8 cellular contexts compared by ENCODE assay signal in the genomic region with DNA sequence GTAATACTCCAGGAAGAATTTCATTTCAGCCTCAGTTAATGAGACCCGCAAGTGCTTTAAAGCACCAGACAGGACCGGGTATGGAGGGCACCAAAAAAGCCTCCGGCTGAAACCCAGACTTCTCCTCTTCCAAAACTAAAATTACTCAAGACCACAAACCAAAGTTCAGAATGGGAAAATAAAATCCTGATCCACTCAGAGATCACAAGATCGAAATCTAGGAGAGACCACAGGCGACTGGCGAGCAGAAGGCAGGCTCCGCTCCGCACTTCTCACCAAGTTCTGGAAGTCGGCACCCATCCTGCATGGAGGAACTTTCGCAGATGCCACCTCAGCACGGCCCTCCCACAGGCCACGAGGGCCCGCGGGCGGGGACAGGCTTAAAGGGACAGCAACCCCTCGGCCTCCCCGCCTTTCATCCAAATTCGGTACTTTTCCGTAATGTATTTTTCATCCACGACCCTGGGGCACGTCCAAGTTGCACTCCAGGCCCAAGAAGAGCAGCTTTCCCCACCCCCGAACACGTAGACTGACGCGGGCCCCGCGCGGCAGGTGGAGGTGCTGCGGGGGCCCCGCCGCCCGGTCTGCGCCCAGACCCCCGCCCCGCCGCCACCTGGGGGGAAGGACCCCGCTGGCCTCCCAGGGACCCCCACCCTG. TPM values are rescaled to one million over a fixed set of nuclear protein-coding genes. Genes with fewer than 3 reads are reported as not detected.
DNase-seq lines count a peak whose midpoint lies in the region; ATAC-seq and TF ChIP-seq lines count a peak whose summit lies in the region.

No MANE protein-coding gene starts in this region.

- ATAC-seq in HG03159 (IDR thresholded peaks at IDR 0.05; ENCODE audit: unreplicated experiment): peak; percentile 40
- ATAC-seq in omental fat pad (ENCODE audit: low FRiP score): peak; percentile 55

- H3K36me3 ChIP-seq in suprapubic skin: peaks cover 4% of the 10 kb centered on the region

- TF ChIP-seq CTCF in omental fat pad (IDR thresholded peaks at IDR 0.05): no peak
- no peak for TF ChIP-seq CTCF in suprapubic skin (IDR thresholded peaks at IDR 0.05)

- H3K27me3 Mint-ChIP-seq in activated naive CD8-positive, alpha-beta T cell treated with anti-CD3 and anti-CD28 coated beads for 36 hours: no peaks in the 10 kb centered on the region

- no peak for TF ChIP-seq EP300 in suprapubic skin (IDR thresholded peaks at IDR 0.05)

- peak overlapping the region; percentile 94 for H3K27ac ChIP-seq in suprapubic skin

- WGBS in suprapubic skin: 0% methylated on average over 21 of the region's 37 CpGs

- peaks cover 13% of the 10 kb centered on the region for H3K9me3 Mint-ChIP-seq in activated naive CD8-positive, alpha-beta T cell treated with anti-CD3 and anti-CD28 coated beads for 36 hours

- H3K4me3 ChIP-seq in suprapubic skin: peak overlapping the region; percentile 95

- peaks cover 47% of the 10 kb centered on the region for H3K4me1 ChIP-seq in suprapubic skin

- peaks cover 36% of the 10 kb centered on the region for H3K4me1 Mint-ChIP-seq in activated naive CD8-positive, alpha-beta T cell treated with anti-CD3 and anti-CD28 coated beads for 36 hours

- peaks cover 43% of the 10 kb centered on the region for H3K36me3 Mint-ChIP-seq in activated naive CD8-positive, alpha-beta T cell treated with anti-CD3 and anti-CD28 coated beads for 36 hours

- peak overlapping the region; percentile 87 for H3K27ac Mint-ChIP-seq in activated naive CD8-positive, alpha-beta T cell treated with anti-CD3 and anti-CD28 coated beads for 36 hours

- TF ChIP-seq POLR2A in suprapubic skin (IDR thresholded peaks at IDR 0.05): no peak

- intact Hi-C loops in head of caudate nucleus (cut with DNase I): no loop called here

- DNase-seq in NCI-H345 (lab: John Stamatoyannopoulos, UW) (peak; percentile 44), NCI-H345 treated with DMSO at 0.1 percent for 48 hours (lab: John Stamatoyannopoulos, UW; ENCODE audit: unreplicated experiment) (no peak), SKM-1 treated with dmso at 0.1 percent for 144 hours (lab: John Stamatoyannopoulos, UW; ENCODE audit: unreplicated experiment) (peak; percentile 32), head of caudate nucleus (peak; percentile 70 to 93 (median 83)), omental fat pad (ENCODE audit: low spot score) (peak; percentile 67), suprapubic skin (ENCODE audit: low spot score in 2 of 2) (peak; percentile 89 to 95)
- DNase-seq in activated naive CD8-positive, alpha-beta T cell treated with anti-CD3 and anti-CD28 coated beads for 36 hours: peak; percentile 55

- H3K4me3 Mint-ChIP-seq in activated naive CD8-positive, alpha-beta T cell treated with anti-CD3 and anti-CD28 coated beads for 36 hours: peak overlapping the region; percentile 88

- H3K27me3 ChIP-seq in suprapubic skin: no peaks in the 10 kb centered on the region

- H3K9me3 ChIP-seq in suprapubic skin: no peaks in the 10 kb centered on the region

RNA-seq across cellular contexts. Expression of a gene that starts 43.7 kb away (rescaled TPM):
- 100 to 1,000 TPM; 272 to 286 TPM for total RNA-seq in activated naive CD8-positive, alpha-beta T cell treated with anti-CD3 and anti-CD28 coated beads for 36 hours
- total RNA-seq in omental fat pad (100 to 1,000 TPM; 356 to 471 (median 416) TPM), suprapubic skin (100 to 1,000 TPM; 263 to 400 (median 287) TPM)

RNA-seq across cellular contexts. Expression of a gene that starts 44.0 kb away (rescaled TPM):
- 100 to 1,000 TPM; 263 to 265 TPM for total RNA-seq in activated naive CD8-positive, alpha-beta T cell treated with anti-CD3 and anti-CD28 coated beads for 36 hours
- total RNA-seq in omental fat pad (100 to 1,000 TPM; 295 to 372 (median 307) TPM), suprapubic skin (100 to 1,000 TPM; 126 to 233 (median 165) TPM)
